Comparison of ENCODE assay signal across 7 cellular contexts in genomic region chr17:78272181-78272913, GRCh38. TPM values are rescaled to one million over a fixed set of nuclear protein-coding genes. Genes with fewer than 3 reads are reported as not detected.
A peak's percentile ranks its signal among the peaks of the same experiment; 100 is the strongest.
DNase-seq lines count a peak whose midpoint lies in the region; ATAC-seq and TF ChIP-seq lines count a peak whose summit lies in the region.

No MANE protein-coding gene starts in this region.

- BruUV-seq in IMR-90 (replicated peaks; lab: Mats Ljungman, UMichigan) = no TSS peak

- H3K9me1 ChIP-seq in IMR-90 (ENCODE audit: insufficient read depth, low read length) = no peaks in the 10 kb centered on the region

- no peak overlapping the region for H2AK9ac ChIP-seq in IMR-90 (replicated peaks; ENCODE audit: low read depth, low read length, poor library complexity)

- no peak overlapping the region for H2BK20ac ChIP-seq in IMR-90 (ENCODE audit: low read depth, low read length)

- H3K27ac Mint-ChIP-seq in naive thymus-derived CD4-positive, alpha-beta T cell = peak overlapping the region; percentile 66 to 99 (median 94)

- no peak for TF ChIP-seq CTCF in IMR-90 (conservative IDR thresholded peaks at IDR 0.05; ENCODE audit: low read depth, low read length)
- no peak for TF ChIP-seq CTCF in GM13977 (IDR thresholded peaks at IDR 0.05; ENCODE audit: extremely low read depth, insufficient read depth, missing control alignments)

- dilution Hi-C loops in IMR-90 (cut with HindIII; ENCODE audit: low sequenced_read_pairs, unreplicated experiment) = no loop called here

- H4K20me1 ChIP-seq in IMR-90 (ENCODE audit: insufficient read depth, low read length) = no peaks in the 10 kb centered on the region

- peaks cover 0 to 8% (median 0%) of the 10 kb centered on the region in 5 donors for H3K36me3 Mint-ChIP-seq in naive thymus-derived CD4-positive, alpha-beta T cell

- no peak overlapping the region for H4K91ac ChIP-seq in IMR-90 (ENCODE audit: insufficient read depth, low read depth, low read length)

- H3K36me3 ChIP-seq in IMR-90 (ENCODE audit: control insufficient read depth, insufficient read depth, low read length) (no peaks in the 10 kb centered on the region), duodenal mucosa (ENCODE audit: control insufficient read depth in 1 of 2, insufficient read depth in 2 of 2, low read length in 2 of 2) (no peaks in the 10 kb centered on the region)
- no peaks in the 10 kb centered on the region for H3K36me3 ChIP-seq in naive thymus-derived CD4-positive, alpha-beta T cell (ENCODE audit: control insufficient read depth in 2 of 3, insufficient read depth in 3 of 3, low read length in 3 of 3)

- peak overlapping the region; percentile 70 for H2AFZ ChIP-seq in IMR-90 (replicated peaks; ENCODE audit: low read length, poor library complexity)

- no peak overlapping the region for H4K5ac ChIP-seq in IMR-90 (ENCODE audit: low read depth, low read length)

- H3K23ac ChIP-seq in IMR-90 (ENCODE audit: low read depth, low read length) = no peak overlapping the region

- no peak overlapping the region for H3K4ac ChIP-seq in IMR-90 (ENCODE audit: low read depth, low read length)

- H3K18ac ChIP-seq in IMR-90 (ENCODE audit: low read depth, low read length) = no peak overlapping the region

- H3K27me3 Mint-ChIP-seq in naive thymus-derived CD4-positive, alpha-beta T cell = peaks cover 0 to 5% (median 0%) of the 10 kb centered on the region in 5 donors

- intact Hi-C loops in IMR-90 (cut with micrococcal nuclease) = no loop called here
- intact Hi-C loops in naive thymus-derived CD4-positive, alpha-beta T cell (cut with micrococcal nuclease) = loop anchor here (1.0 to 5.0 kb wide), 5 partner anchors 14 to 90 kb away; partner anchors contain the start of gene SOCS3 (in 1 of the 2)

- POLR2A ChIA-PET in IMR-90 (lab: Charles Lee; ENCODE audit: unreplicated experiment) = no interaction called here
- POLR2A ChIA-PET in naive thymus-derived CD4-positive, alpha-beta T cell (lab: Charles Lee) = interaction anchor here (0.9 to 3.7 kb wide), 7 partner anchors 9 to 142 kb away, joined by 4 to 31 read pairs (median 9); partner anchors contain the start of gene TMC8

- no peak overlapping the region for H3K14ac ChIP-seq in IMR-90 (replicated peaks; ENCODE audit: low read depth, low read length)

- H4K8ac ChIP-seq in IMR-90 (ENCODE audit: low read depth in 2 of 2, low read length in 2 of 2) = no peak overlapping the region

- H3K4me1 ChIP-seq in IMR-90 (ENCODE audit: control insufficient read depth, insufficient read depth, low read length) = peaks cover 13% of the 10 kb centered on the region; the same call in 1 of the 2 replicates
- H3K4me1 ChIP-seq in duodenal mucosa (ENCODE audit: control insufficient read depth in 1 of 2, insufficient read depth in 2 of 2, low read length in 2 of 2) = peaks cover 16 to 20% of the 10 kb centered on the region in 2 donors
- peaks cover 0 to 37% of the 10 kb centered on the region in 2 donors for H3K4me1 ChIP-seq in naive thymus-derived CD4-positive, alpha-beta T cell (ENCODE audit: control insufficient read depth in 2 of 2, insufficient read depth in 2 of 2, low read length in 2 of 2)

- H3K4me3 Mint-ChIP-seq in naive thymus-derived CD4-positive, alpha-beta T cell = peak overlapping the region; percentile 33 to 80 (median 72)

- H3K56ac ChIP-seq in IMR-90 (ENCODE audit: extremely low read depth, insufficient read depth, low read length) = no peak overlapping the region

- no peaks in the 10 kb centered on the region for H3K79me1 ChIP-seq in IMR-90 (ENCODE audit: low read depth in 1 of 2, low read length in 2 of 2)

- peaks cover 20 to 61% (median 44%) of the 10 kb centered on the region in 7 donors for H3K4me1 Mint-ChIP-seq in naive thymus-derived CD4-positive, alpha-beta T cell

- H3K9ac ChIP-seq in IMR-90 (ENCODE audit: low read depth, low read length) (no peak overlapping the region), duodenal mucosa (ENCODE audit: low read depth in 1 of 2, low read length in 2 of 2) (peak overlapping the region in 1 of 2 donors; percentile 29)

- H3K9me3 ChIP-seq in IMR-90 (ENCODE audit: control insufficient read depth, insufficient read depth, low read length) = peaks cover 5% of the 10 kb centered on the region
- no peaks in the 10 kb centered on the region for H3K9me3 ChIP-seq in duodenal mucosa (ENCODE audit: control insufficient read depth in 1 of 2, low read length in 2 of 2)
- no peaks in the 10 kb centered on the region for H3K9me3 ChIP-seq in naive thymus-derived CD4-positive, alpha-beta T cell (ENCODE audit: control insufficient read depth in 2 of 3, low read length in 3 of 3)

- DNase-seq in IMR-90 = peak; percentile 90
- peak; percentile 45 for DNase-seq in T-helper 22 cell (ENCODE audit: low read depth)
- DNase-seq in naive thymus-derived CD4-positive, alpha-beta T cell = peak in 8 of 9 donors; percentile 50 to 93 (median 86)
- no peak for DNase-seq in NCI-H187 treated with DMSO at 0.1 percent for 48 hours (lab: John Stamatoyannopoulos, UW)
- no peak for DNase-seq in GM13977 (ENCODE audit: low spot score)

- H3K27me3 ChIP-seq in IMR-90 (ENCODE audit: control insufficient read depth, insufficient read depth, low read length) = peaks cover 57% of the 10 kb centered on the region
- peaks cover 0 to 5% of the 10 kb centered on the region in 2 donors for H3K27me3 ChIP-seq in duodenal mucosa (ENCODE audit: control insufficient read depth in 1 of 2, insufficient read depth in 2 of 2, low read length in 2 of 2)
- H3K27me3 ChIP-seq in naive thymus-derived CD4-positive, alpha-beta T cell (ENCODE audit: control insufficient read depth in 2 of 2, insufficient read depth in 2 of 2, low read length in 2 of 2) = no peaks in the 10 kb centered on the region

- ATAC-seq in IMR-90 (ENCODE audit: low read depth) = peak; percentile 66
- peak; percentile 93 for ATAC-seq in naive thymus-derived CD4-positive, alpha-beta T cell
- ATAC-seq in GM18867 (IDR thresholded peaks at IDR 0.05; ENCODE audit: unreplicated experiment) = no peak

- H2BK120ac ChIP-seq in IMR-90 (ENCODE audit: low read depth, low read length) = no peak overlapping the region

- H2BK5ac ChIP-seq in IMR-90 (ENCODE audit: low read depth, low read length, poor library complexity, severe bottlenecking) = no peak overlapping the region

- H3K9me3 Mint-ChIP-seq in naive thymus-derived CD4-positive, alpha-beta T cell = peaks cover 0 to 7% (median 0%) of the 10 kb centered on the region in 11 donors

- H3K4me3 ChIP-seq in IMR-90 (ENCODE audit: insufficient read depth, low read depth, low read length) = no peak overlapping the region
- peak overlapping the region; percentile 12 to 53 for H3K4me3 ChIP-seq in duodenal mucosa (ENCODE audit: low read depth in 1 of 2, low read length in 2 of 2)
- H3K4me3 ChIP-seq in naive thymus-derived CD4-positive, alpha-beta T cell (ENCODE audit: low read length) = no peak overlapping the region

- no peak overlapping the region for H3K27ac ChIP-seq in IMR-90 (ENCODE audit: insufficient read depth, low read length)
- H3K27ac ChIP-seq in duodenal mucosa (ENCODE audit: low read depth, low read length) = no peak overlapping the region
- peak overlapping the region; percentile 71 for H3K27ac ChIP-seq in naive thymus-derived CD4-positive, alpha-beta T cell (ENCODE audit: low read depth, low read length)

- CTCF ChIA-PET in IMR-90 (lab: Yijun Ruan, JAX) = no interaction called here
- CTCF ChIA-PET in naive thymus-derived CD4-positive, alpha-beta T cell (lab: Charles Lee) = interaction anchor here (1.0 to 1.4 kb wide), 5 partner anchors 9 to 23 kb away, joined by 3 to 12 read pairs (median 4); no protein-coding TSS in a partner anchor

- no peak overlapping the region for H2AK5ac ChIP-seq in IMR-90 (ENCODE audit: low read depth, low read length)

- in situ Hi-C loops in IMR-90 (cut with MboI; ENCODE audit: low sequenced_read_pairs) = no loop called here
- in situ Hi-C loops in GM13977 (cut with MboI; ENCODE audit: low pct_unique_long_range_greater_than_20kb, low sequenced_read_pairs, unreplicated experiment) = no loop called here

- 28% methylated on average over 3 of the region's 17 CpGs; no CpG with 5 or more reads in 1 of the 2 experiments for WGBS in IMR-90 (ENCODE audit: extremely low coverage in 2 of 2, insufficient read length in 1 of 2), 2 experiments

- no peak overlapping the region for H2BK15ac ChIP-seq in IMR-90 (ENCODE audit: low read depth, low read length)

- no peak for TF ChIP-seq POLR2A in IMR-90 (IDR thresholded peaks at IDR 0.05; ENCODE audit: low read depth, low read length)

- H3K4me2 ChIP-seq in IMR-90 (ENCODE audit: low read depth, low read length) = peak overlapping the region; percentile 5; the same call in 1 of the 2 replicates

- no peak for TF ChIP-seq RAD21 in IMR-90 (IDR thresholded peaks at IDR 0.05; ENCODE audit: low read length)

TF ChIP-seq in IMR-90, 13 proteins besides CTCF, POLR2A, EP300 and RAD21:
- TF ChIP-seq MAFK (IDR thresholded peaks at IDR 0.05; ENCODE audit: low read depth, low read length) (no peak), USF2 (IDR thresholded peaks at IDR 0.05; ENCODE audit: low read depth, low read length) (peak; percentile 35; the same call in 1 of the 2 replicates), BHLHE40 (IDR thresholded peaks at IDR 0.05; ENCODE audit: low read depth, low read length) (no peak), CEBPB (IDR thresholded peaks at IDR 0.05; ENCODE audit: low read depth, low read length) (no peak)

RNA-seq across cellular contexts. Expression of gene TMEM235, which starts 40.9 kb away (rescaled TPM):
- not detected in 2 replicates for total RNA-seq in IMR-90 (2012; rRNA removed)
- not detected in 2 replicates for polyA plus RNA-seq in IMR-90 (2012; rRNA removed)
- polyA plus RNA-seq in IMR-90 (2012; cell fraction: cytosol; rRNA removed) = not detected in 2 replicates
- not detected in 2 replicates for polyA plus RNA-seq in IMR-90 (2012; cell fraction: nucleus; rRNA removed; ENCODE audit: low replicate concordance)
- total RNA-seq in naive thymus-derived CD4-positive, alpha-beta T cell = not detected
- not detected for polyA plus RNA-seq in naive thymus-derived CD4-positive, alpha-beta T cell

RNA-seq across cellular contexts. Expression of gene BIRC5, which starts 58.3 kb away (rescaled TPM):
- 52.7 and 53.6 TPM in 2 replicates for total RNA-seq in IMR-90 (2012; rRNA removed)
- 16.6 and 19.5 TPM in 2 replicates for polyA plus RNA-seq in IMR-90 (2012; rRNA removed)
- 10.6 and 17.7 TPM in 2 replicates for polyA plus RNA-seq in IMR-90 (2012; cell fraction: cytosol; rRNA removed)
- polyA plus RNA-seq in IMR-90 (2012; cell fraction: nucleus; rRNA removed; ENCODE audit: low replicate concordance) = 5.5 and 7.2 TPM in 2 replicates
- total RNA-seq in naive thymus-derived CD4-positive, alpha-beta T cell = 10 to 100 TPM in 1 of 5 experiments, not detected in 4; 49.0 TPM
- polyA plus RNA-seq in naive thymus-derived CD4-positive, alpha-beta T cell = not detected

Comparison
In these comparisons a context has a peak if more than half of its experiments do, and no peak if none do; other contexts are left out.
1. DNase-seq: peak in IMR-90 (single experiment), T-helper 22 cell (single experiment) and naive thymus-derived CD4-positive, alpha-beta T cell (8 of 9); none in NCI-H187 treated with DMSO at 0.1 percent for 48 hours (single experiment) and GM13977 (single experiment).
2. H3K4me3 ChIP-seq: peak in duodenal mucosa (2 of 2); none in IMR-90 (single experiment) and naive thymus-derived CD4-positive, alpha-beta T cell (single experiment).